ENCODE assay signal across 18 cellular contexts in genomic region chr5:160097981-160098380, GRCh38. TPM values are rescaled to one million over a fixed set of nuclear protein-coding genes. Genes with fewer than 3 reads are reported as not detected.
DNase-seq lines count a peak whose midpoint lies in the region; ATAC-seq and TF ChIP-seq lines count a peak whose summit lies in the region.
"Had no signal": no experiment of that assay in that cellular context is flagged by ENCODE, and none has a peak within 500 bp of the region (broad histone marks: within the 10 kb centered on the region; RNA-seq: fewer than 3 reads in every experiment).

No MANE protein-coding gene starts in this region.

- H3K27ac ChIP-seq in left lung (no peak overlapping the region), ovary (no peak overlapping the region)

- TF ChIP-seq EP300 in ovary (IDR thresholded peaks at IDR 0.05): no peak

- H3K4me3 ChIP-seq in MG63: no peak overlapping the region
- H3K4me3 ChIP-seq in left lung: no peak overlapping the region
- H3K4me3 ChIP-seq in ovary: no peak overlapping the region
- H3K4me3 ChIP-seq: heart left ventricle had no signal

- CTCF ChIA-PET in WTC11 (lab: Charles Lee): interaction anchor here (0.7 kb wide), 1 partner anchor 9 kb away, joined by 6 read pairs; no protein-coding TSS in a partner anchor

- TF ChIP-seq CTCF in WTC11 (IDR thresholded peaks at IDR 0.05) (no peak), left lung (IDR thresholded peaks at IDR 0.05) (no peak), ovary (IDR thresholded peaks at IDR 0.05) (no peak)

- H3K27ac Mint-ChIP-seq in WTC11: peak overlapping the region; percentile 11; the same call in 1 of the 2 replicates
- H3K27ac Mint-ChIP-seq: activated T-helper 2 cell treated with anti-CD3 and anti-CD28 coated beads, Interferon-gamma antibody, Interleukin-2, Interleukin-4, amounts not matched to agents 10 μg/mL and 5 μg/mL and 100 μg/mL, durations not matched to agents 14 hours and 24 hours and 36 hours; T-helper 1 cell treated with Interleukin-12 subunit alpha and Interleukin-12 subunit beta and Interleukin-4 antibody, amounts not matched to agents 30 μg/mL and 1 μg/mL, for 36 hours had no signal

- H3K36me3 ChIP-seq in MG63: peaks cover 49% of the 10 kb centered on the region
- H3K36me3 ChIP-seq in left lung: peaks cover 0 to 23% of the 10 kb centered on the region in 2 donors
- no peaks in the 10 kb centered on the region for H3K36me3 ChIP-seq in ovary

- no peaks in the 10 kb centered on the region for H3K9me3 Mint-ChIP-seq in WTC11
- H3K9me3 Mint-ChIP-seq: activated T-helper 2 cell treated with anti-CD3 and anti-CD28 coated beads, Interferon-gamma antibody, Interleukin-2, Interleukin-4, amounts not matched to agents 10 μg/mL and 5 μg/mL and 100 μg/mL, durations not matched to agents 14 hours and 24 hours and 36 hours; neural crest cell; T-helper 1 cell treated with Interleukin-12 subunit alpha and Interleukin-12 subunit beta and Interleukin-4 antibody, amounts not matched to agents 30 μg/mL and 1 μg/mL, for 36 hours had no signal

- 59 to 77% (median 68%) methylated on average over 4 of the region's 4 CpGs for WGBS in ovary, 3 donors

- H3K4me3 Mint-ChIP-seq in WTC11: no peak overlapping the region
- H3K4me3 Mint-ChIP-seq: neural crest cell; T-helper 1 cell treated with Interleukin-12 subunit alpha and Interleukin-12 subunit beta and Interleukin-4 antibody, amounts not matched to agents 30 μg/mL and 1 μg/mL, for 36 hours had no signal

- no peaks in the 10 kb centered on the region for H3K9me3 ChIP-seq in MG63
- H3K9me3 ChIP-seq in left lung: no peaks in the 10 kb centered on the region
- no peaks in the 10 kb centered on the region for H3K9me3 ChIP-seq in ovary
- H3K9me3 ChIP-seq: heart left ventricle had no signal

- POLR2A ChIA-PET in WTC11 (lab: Charles Lee): interaction anchor here (0.7 kb wide), 1 partner anchor 9 kb away, joined by 3 read pairs; no protein-coding TSS in a partner anchor

- H3K27me3 Mint-ChIP-seq in WTC11 (ENCODE audit: low read depth): no peaks in the 10 kb centered on the region

- ATAC-seq in WTC11 (no peak), left lung (peak; percentile 13)
- no peak for ATAC-seq in stimulated activated naive CD8-positive, alpha-beta T cell treated with anti-CD3 and anti-CD28 coated beads, Interleukin-15, Interleukin-2, amounts not matched to agents 100 U/mL and 50 U/mL, for 24 hours
- ATAC-seq: heart left ventricle, Right ventricle myocardium inferior had no signal

- peaks cover 42% of the 10 kb centered on the region for H3K36me3 Mint-ChIP-seq in WTC11

- H3K27me3 ChIP-seq in MG63: no peaks in the 10 kb centered on the region
- no peaks in the 10 kb centered on the region for H3K27me3 ChIP-seq in left lung
- H3K27me3 ChIP-seq in ovary: no peaks in the 10 kb centered on the region
- H3K27me3 ChIP-seq: heart left ventricle had no signal

- H3K4me1 Mint-ChIP-seq in WTC11: peaks cover 7% of the 10 kb centered on the region

- DNase-seq in AML-193 (lab: John Stamatoyannopoulos, UW) (peak; percentile 3 to 9), MG63 (peak; percentile 28), WTC11 (ENCODE audit: low spot score) (no peak), left lung (no peak), anterior cingulate cortex (lab: John Stamatoyannopoulos, UW) (no peak), NAMALWA (ENCODE audit: low spot score) (no peak), ovary (no peak)
- no peak for DNase-seq in stimulated activated naive CD8-positive, alpha-beta T cell treated with anti-CD3 and anti-CD28 coated beads, Interleukin-15, Interleukin-2, amounts not matched to agents 100 U/mL and 50 U/mL, for 24 hours
- DNase-seq: ACHN, cortex of kidney, H7, heart left ventricle, mesendoderm, NCI-H1092 treated with DMSO at 0.1 percent for 48 hours had no signal

- H3K4me1 ChIP-seq in left lung (peaks cover 6 to 30% of the 10 kb centered on the region in 2 donors), ovary (ENCODE audit: insufficient read depth) (no peaks in the 10 kb centered on the region)

- intact Hi-C loops in left lung (cut with DNase I): no loop called here
- intact Hi-C loops in ovary (cut with DNase I): no loop called here

- TF ChIP-seq POLR2A in ovary (IDR thresholded peaks at IDR 0.05): no peak

TF ChIP-seq in WTC11, 78 proteins besides CTCF, POLR2A, EP300 and RAD21:
- no peak for TF ChIP-seq NFYB (CRISPR knock-in tag; conservative IDR thresholded peaks at IDR 0.05; ENCODE audit: low read depth)
- no peak for TF ChIP-seq GTF2I (CRISPR knock-in tag; conservative IDR thresholded peaks at IDR 0.05)
- TF ChIP-seq CDX4 (CRISPR knock-in tag; IDR thresholded peaks at IDR 0.05; ENCODE audit: borderline replicate concordance): no peak
- no peak for TF ChIP-seq TEAD4 (CRISPR knock-in tag; IDR thresholded peaks at IDR 0.05)
- no peak for TF ChIP-seq ZNF232 (CRISPR knock-in tag; IDR thresholded peaks at IDR 0.05)
- no peak for TF ChIP-seq NFATC4 (CRISPR knock-in tag; IDR thresholded peaks at IDR 0.05)
- TF ChIP-seq GABPB1 (CRISPR knock-in tag; IDR thresholded peaks at IDR 0.05): no peak
- no peak for TF ChIP-seq ZNF317 (CRISPR knock-in tag; IDR thresholded peaks at IDR 0.05; ENCODE audit: borderline replicate concordance, low read depth)
TF ChIP-seq in WTC11: peak in this region for 0.

RNA-seq across cellular contexts. Expression of gene PWWP2A, which starts 21.3 kb away (rescaled TPM):
- total RNA-seq in MG63 (2014; rRNA removed; shearing (Covaris generic); ENCODE audit: low replicate concordance): 20.4 and 27.0 TPM in 2 replicates
- total RNA-seq in WTC11 (2021) (61.1 to 63.8 TPM (median 62.4 TPM) in 3 replicates), left lung (10 to 100 TPM; 24.6 to 25.2 TPM), ovary (10 to 100 TPM; 23.2 to 48.5 (median 27.9) TPM)
- polyA plus RNA-seq in ovary: 10 to 100 TPM in 1 of 2 donors, 1 to 10 TPM in 1; 7.6 to 20.5 TPM

Comparison
In these comparisons a context has a peak if more than half of its experiments do, and no peak if none do; other contexts are left out.
1. DNase-seq: peak in AML-193 (2 of 2) and MG63 (single experiment); none in WTC11 (single experiment), left lung (0 of 2), anterior cingulate cortex (0 of 58), NAMALWA (single experiment), ovary (0 of 5) and stimulated activated naive CD8-positive, alpha-beta T cell treated with anti-CD3 and anti-CD28 coated beads, Interleukin-15, Interleukin-2, amounts not matched to agents 100 U/mL and 50 U/mL, for 24 hours (single experiment).